Comparison of ENCODE assay signal across 25 cellular contexts in genomic region chr17:61981323-61981722, GRCh38. TPM values are rescaled to one million over a fixed set of nuclear protein-coding genes. Genes with fewer than 3 reads are reported as not detected.
DNase-seq lines count a peak whose midpoint lies in the region; TF ChIP-seq lines count a peak whose summit lies in the region.
"Had no signal": no experiment of that assay in that cellular context is flagged by ENCODE, and none has a peak within 500 bp of the region (broad histone marks: within the 10 kb centered on the region; RNA-seq: fewer than 3 reads in every experiment).

No MANE protein-coding gene starts in this region.

- H3K4me3 ChIP-seq in AG04449 (ENCODE audit: low read depth, low read length) (no peak overlapping the region), GM23248 (no peak overlapping the region), adipocyte (ENCODE audit: low read length) (no peak overlapping the region), fibroblast of the aortic adventitia (ENCODE audit: low read depth, low read length) (no peak overlapping the region), neural progenitor cell (no peak overlapping the region)
- H3K4me3 ChIP-seq: ascending aorta, colonic mucosa, GM23338, heart left ventricle, uterus had no signal

- no peaks in the 10 kb centered on the region for H3K4me1 Mint-ChIP-seq in neural progenitor cell
- H3K4me1 Mint-ChIP-seq: GM23338 had no signal

- H4K20me1 ChIP-seq in GM23248 (ENCODE audit: insufficient read depth) (no peaks in the 10 kb centered on the region), neural progenitor cell (ENCODE audit: low read depth) (peaks cover 7% of the 10 kb centered on the region)

- H3K27me3 ChIP-seq in GM23248 (replicated peaks; ENCODE audit: insufficient read depth) (no peaks in the 10 kb centered on the region), adipocyte (replicated peaks; ENCODE audit: control insufficient read depth, insufficient read depth, low read length) (no peaks in the 10 kb centered on the region), neural progenitor cell (no peaks in the 10 kb centered on the region)
- H3K27me3 ChIP-seq: ascending aorta, colonic mucosa, heart left ventricle, uterus had no signal

- POLR2A ChIA-PET in AG04449 (lab: Yijun Ruan, JAX): no interaction called here

- H3K9me3 ChIP-seq in GM23248 (ENCODE audit: low read depth) (no peaks in the 10 kb centered on the region), adipocyte (ENCODE audit: control insufficient read depth, low read length) (no peaks in the 10 kb centered on the region), neural progenitor cell (ENCODE audit: low read depth) (no peaks in the 10 kb centered on the region)
- H3K9me3 ChIP-seq: ascending aorta, colonic mucosa, heart left ventricle, uterus had no signal

- no peak overlapping the region for H3K9ac ChIP-seq in GM23248
- no peak overlapping the region for H3K9ac ChIP-seq in adipocyte (ENCODE audit: low read length)
- no peak overlapping the region for H3K9ac ChIP-seq in neural progenitor cell

- peaks cover 83% of the 10 kb centered on the region for H3K79me2 ChIP-seq in GM23248 (ENCODE audit: insufficient read depth)
- peaks cover 59% of the 10 kb centered on the region for H3K79me2 ChIP-seq in neural progenitor cell (ENCODE audit: low read depth)

- in situ Hi-C loops in GM23248 (cut with MboI): no loop called here

- H3K9me3 Mint-ChIP-seq in neural progenitor cell: no peaks in the 10 kb centered on the region
- H3K9me3 Mint-ChIP-seq: GM23338; T-helper 1 cell treated with Interleukin-12 subunit alpha and Interleukin-12 subunit beta and Interleukin-4 antibody, amounts not matched to agents 30 μg/mL and 1 μg/mL, for 36 hours had no signal

- no peak overlapping the region for H3K4me2 ChIP-seq in GM23248 (ENCODE audit: unreplicated experiment)
- no peak overlapping the region for H3K4me2 ChIP-seq in neural progenitor cell
- H3K4me2 ChIP-seq: GM23338 had no signal

- H3K9me2 ChIP-seq in GM23248 (ENCODE audit: insufficient read depth): no peaks in the 10 kb centered on the region

- H3K27ac ChIP-seq in GM23248 (no peak overlapping the region), neural progenitor cell (no peak overlapping the region)
- H3K27ac ChIP-seq: C4-2B, colonic mucosa, heart left ventricle, uterus had no signal

- H3K27me3 Mint-ChIP-seq in neural progenitor cell (ENCODE audit: insufficient read depth, low read depth): no peaks in the 10 kb centered on the region

- CTCF ChIA-PET in AG04449 (lab: Yijun Ruan, JAX): interaction anchor here (1.7 kb wide), 1 partner anchor 128 kb away, joined by 5 read pairs; no protein-coding TSS in a partner anchor

- H3K36me3 ChIP-seq in GM23248 (ENCODE audit: low read depth) (peaks cover 52% of the 10 kb centered on the region), adipocyte (ENCODE audit: control insufficient read depth, insufficient read depth, low read length, severe bottlenecking) (peaks cover 75% of the 10 kb centered on the region), neural progenitor cell (peaks cover 59% of the 10 kb centered on the region)

- H3K36me3 Mint-ChIP-seq in neural progenitor cell: peaks cover 35% of the 10 kb centered on the region

- no peaks in the 10 kb centered on the region for H3F3A ChIP-seq in GM23248 (ENCODE audit: insufficient read depth)
- H3F3A ChIP-seq in neural progenitor cell (ENCODE audit: low read depth): no peaks in the 10 kb centered on the region

- H3K4me1 ChIP-seq in GM23248 (ENCODE audit: insufficient read depth) (peaks cover 10% of the 10 kb centered on the region; the same call in 1 of the 2 replicates), adipocyte (ENCODE audit: control insufficient read depth, insufficient read depth, low read length) (no peaks in the 10 kb centered on the region), neural progenitor cell (no peaks in the 10 kb centered on the region)
- H3K4me1 ChIP-seq: colonic mucosa, uterus had no signal

- DNase-seq in AG04449 (ENCODE audit: low read depth, low spot score): peak; percentile 17
- peak; percentile 26 for DNase-seq in GM23248
- peak; percentile 22 for DNase-seq in adipocyte (ENCODE audit: low read depth)
- DNase-seq in fibroblast of the aortic adventitia (ENCODE audit: low read depth): peak; percentile 16
- DNase-seq in GM03348 (ENCODE audit: low spot score): no peak
- no peak for DNase-seq in neural progenitor cell (ENCODE audit: low spot score)
- no peak for DNase-seq in mucosa of gallbladder (ENCODE audit: low spot score)
- no peak for DNase-seq in DMS 273 (lab: John Stamatoyannopoulos, UW; ENCODE audit: unreplicated experiment)
- DNase-seq: activated CD4-positive, alpha-beta T cell treated with anti-CD3 and anti-CD28 coated beads, Interleukin-2, amount 50 U/mL, for 4 hours; activated effector memory CD4-positive, alpha-beta T cell treated with anti-CD3 and anti-CD28 coated beads, Interleukin-2, amount 50 U/mL, for 16 hours; colonic mucosa; DMS 273 treated with DMSO at 0.1 percent for 48 hours; heart left ventricle; KG1; NCI-H1694 treated with DMSO at 0.1 percent for 48 hours; NCI-H748 treated with DMSO at 0.1 percent for 48 hours; occipital lobe; retina; stimulated activated CD4-positive, alpha-beta T cell treated with anti-CD3 and anti-CD28 coated beads, Interleukin-12 subunit alpha, Interleukin-12 subunit beta, amount 100 ng/mL, for 4 hours; substantia nigra; uterus had no signal

- H2AFZ ChIP-seq in GM23248 (no peak overlapping the region), neural progenitor cell (replicated peaks) (no peak overlapping the region)
- H2AFZ ChIP-seq: GM23338 had no signal

- no peak for TF ChIP-seq CTCF in AG04449 (IDR thresholded peaks at IDR 0.05; ENCODE audit: insufficient read depth, low read length, missing control alignments)
- TF ChIP-seq CTCF in fibroblast of the aortic adventitia (IDR thresholded peaks at IDR 0.05; ENCODE audit: insufficient read depth, low read length): no peak
- TF ChIP-seq CTCF in neural progenitor cell (IDR thresholded peaks at IDR 0.05): no peak

- H3K27ac Mint-ChIP-seq in neural progenitor cell: no peak overlapping the region
- H3K27ac Mint-ChIP-seq: GM23338; T-helper 1 cell treated with Interleukin-12 subunit alpha and Interleukin-12 subunit beta and Interleukin-4 antibody, amounts not matched to agents 30 μg/mL and 1 μg/mL, for 36 hours had no signal

- no peak overlapping the region for H3K4me3 Mint-ChIP-seq in neural progenitor cell
- H3K4me3 Mint-ChIP-seq: GM23338; T-helper 1 cell treated with Interleukin-12 subunit alpha and Interleukin-12 subunit beta and Interleukin-4 antibody, amounts not matched to agents 30 μg/mL and 1 μg/mL, for 36 hours had no signal

RNA-seq across cellular contexts. Expression of gene INTS2, which starts 53.5 kb away (rescaled TPM):
- total RNA-seq in GM23248 (2014; rRNA removed; shearing (Covaris generic)): 7.8 and 10.5 TPM in 2 replicates
- polyA plus RNA-seq in GM23248 (2016; fragmentation: Nextera tagmentation; extraction: Ambion mirVana): 2.9 and 3.2 TPM in 2 replicates
- total RNA-seq in fibroblast of the aortic adventitia (ENCODE audit: low replicate concordance) (14.9 and 15.4 TPM in 2 replicates), neural progenitor cell (ENCODE audit: low replicate concordance) (32.8 and 41.6 TPM in 2 replicates), mucosa of gallbladder (11.3 TPM)

Comparison
In these comparisons a context has a peak if more than half of its experiments do, and no peak if none do; other contexts are left out.
1. DNase-seq: peak in AG04449 (single experiment), GM23248 (single experiment), adipocyte (single experiment) and fibroblast of the aortic adventitia (single experiment); none in GM03348 (single experiment), neural progenitor cell (single experiment), mucosa of gallbladder (single experiment) and DMS 273 (single experiment).